In genomic region chr17:41917957-41918391, GRCh38 we compare ENCODE assay signal across 8 cellular contexts. TPM values are rescaled to one million over a fixed set of nuclear protein-coding genes. Genes with fewer than 3 reads are reported as not detected.
DNase-seq lines count a peak whose midpoint lies in the region; ATAC-seq, FAIRE-seq and TF ChIP-seq lines count a peak whose summit lies in the region.

No MANE protein-coding gene starts in this region.

- H3K4me3 Mint-ChIP-seq in activated CD4-positive, alpha-beta T cell treated with anti-CD3 and anti-CD28 coated beads, Interleukin-2, amount 10 ng/mL, durations not matched to agents 7 days and 5 days, result peak overlapping the region; percentile 95
- H3K4me3 Mint-ChIP-seq in stimulated activated memory B cell treated with anti-CD40 and anti-IgM and Interleukin-4, amounts not matched to agents 10 μg/mL and 1 μg/mL and 100 μg/mL, for 72 hours, result peak overlapping the region; percentile 97

- DNase-seq in A549 (ENCODE audit: low read depth in 1 of 2, low spot score in 1 of 2) (peak in 1 of 2 experiments; percentile 44), GM19240 (ENCODE audit: insufficient read length, low spot score) (peak; percentile 21), NCI-H1092 (lab: John Stamatoyannopoulos, UW) (peak; percentile 75), mucosa of descending colon (peak; percentile 70 to 83 (median 83)), SW 1271 (lab: John Stamatoyannopoulos, UW) (no peak)
- peak; percentile 32 for DNase-seq in activated CD4-positive, alpha-beta T cell treated with anti-CD3 and anti-CD28 coated beads, Interleukin-2, amount 10 ng/mL, durations not matched to agents 7 days and 5 days
- peak in 1 of 3 donors; percentile 30 for DNase-seq in effector memory CD4-positive, alpha-beta T cell

- no peaks in the 10 kb centered on the region for H3K9me3 ChIP-seq in A549
- no peaks in the 10 kb centered on the region for H3K9me3 ChIP-seq in effector memory CD4-positive, alpha-beta T cell (ENCODE audit: control insufficient read depth, low read length)
- H3K9me3 ChIP-seq in mucosa of descending colon, result no peaks in the 10 kb centered on the region

- no peak for TF ChIP-seq CTCF in A549 (IDR thresholded peaks at IDR 0.05)
- no peak for TF ChIP-seq CTCF in mucosa of descending colon (IDR thresholded peaks at IDR 0.05)

- H3K27ac ChIP-seq in A549, result peak overlapping the region; percentile 93 to 95
- peak overlapping the region; percentile 82 for H3K27ac ChIP-seq in effector memory CD4-positive, alpha-beta T cell (ENCODE audit: insufficient read depth, low read length, poor library complexity, severe bottlenecking)

- intact Hi-C loops in mucosa of descending colon (cut with DNase I, micrococcal nuclease), result no loop called here

- POLR2A ChIA-PET in A549 (lab: Yijun Ruan, JAX), result interaction anchor here (0.7 to 4.2 kb wide), 8 partner anchors 7 to 184 kb away, joined by 3 to 47 read pairs (median 4); partner anchors contain the start of genes CNP, KLHL11 and ODAD4
- POLR2A ChIA-PET in activated CD4-positive, alpha-beta T cell treated with anti-CD3 and anti-CD28 coated beads, Interleukin-2, amount 10 ng/mL, durations not matched to agents 7 days and 5 days (lab: Charles Lee), result interaction anchor here (0.5 to 0.6 kb wide), 2 partner anchors 24 to 48 kb away, joined by 3 to 4 read pairs; no protein-coding TSS in a partner anchor

- peaks cover 11% of the 10 kb centered on the region for H3K36me3 ChIP-seq in effector memory CD4-positive, alpha-beta T cell (ENCODE audit: control insufficient read depth, insufficient read depth, low read length)
- no peaks in the 10 kb centered on the region for H3K36me3 ChIP-seq in mucosa of descending colon (ENCODE audit: low read depth)

- peak overlapping the region; percentile 91 for H3K4me2 ChIP-seq in A549

- ATAC-seq in A549 (peak; percentile 9 to 22), mucosa of descending colon (peak; percentile 22)
- no peak for ATAC-seq in stimulated activated memory B cell treated with anti-CD40 and anti-IgM and Interleukin-4, amounts not matched to agents 10 μg/mL and 1 μg/mL and 100 μg/mL, for 72 hours

- no peaks in the 10 kb centered on the region for H3K27me3 ChIP-seq in effector memory CD4-positive, alpha-beta T cell (replicated peaks; ENCODE audit: control insufficient read depth, insufficient read depth, low read length, poor library complexity, severe bottlenecking)

- H3K9me3 Mint-ChIP-seq in activated CD4-positive, alpha-beta T cell treated with anti-CD3 and anti-CD28 coated beads, Interleukin-2, amount 10 ng/mL, durations not matched to agents 7 days and 5 days, result no peaks in the 10 kb centered on the region
- no peaks in the 10 kb centered on the region for H3K9me3 Mint-ChIP-seq in stimulated activated memory B cell treated with anti-CD40 and anti-IgM and Interleukin-4, amounts not matched to agents 10 μg/mL and 1 μg/mL and 100 μg/mL, for 72 hours

- no peak for TF ChIP-seq EP300 in A549 (IDR thresholded peaks at IDR 0.05)

- CTCF ChIA-PET in A549 (lab: Yijun Ruan, JAX), result interaction anchor here (0.8 to 11.5 kb wide), 12 partner anchors 10 to 185 kb away, joined by 3 to 111 read pairs (median 5); partner anchors contain the start of genes ODAD4 and P3H4
- CTCF ChIA-PET in activated CD4-positive, alpha-beta T cell treated with anti-CD3 and anti-CD28 coated beads, Interleukin-2, amount 10 ng/mL, durations not matched to agents 7 days and 5 days (lab: Charles Lee), result interaction anchor here (0.7 to 2.7 kb wide), 11 partner anchors 9 to 185 kb away, joined by 3 to 15 read pairs (median 3); partner anchors contain the start of genes KLHL11 and ODAD4

- H3K27ac Mint-ChIP-seq in activated CD4-positive, alpha-beta T cell treated with anti-CD3 and anti-CD28 coated beads, Interleukin-2, amount 10 ng/mL, durations not matched to agents 7 days and 5 days, result peak overlapping the region; percentile 96
- H3K27ac Mint-ChIP-seq in stimulated activated memory B cell treated with anti-CD40 and anti-IgM and Interleukin-4, amounts not matched to agents 10 μg/mL and 1 μg/mL and 100 μg/mL, for 72 hours, result peak overlapping the region; percentile 88

- WGBS in A549 (ENCODE audit: missing lambda C conversion rate), result 2% methylated on average over 26 of the region's 30 CpGs

- peaks cover 11% of the 10 kb centered on the region for H3K36me3 Mint-ChIP-seq in activated CD4-positive, alpha-beta T cell treated with anti-CD3 and anti-CD28 coated beads, Interleukin-2, amount 10 ng/mL, durations not matched to agents 7 days and 5 days (ENCODE audit: low read depth)
- peaks cover 13% of the 10 kb centered on the region for H3K36me3 Mint-ChIP-seq in stimulated activated memory B cell treated with anti-CD40 and anti-IgM and Interleukin-4, amounts not matched to agents 10 μg/mL and 1 μg/mL and 100 μg/mL, for 72 hours

- FAIRE-seq in A549 (lab: Jason Lieb, UNC), result no peak

- TF ChIP-seq POLR2A in A549 (IDR thresholded peaks at IDR 0.05; ENCODE audit: low read length), result no peak

- H3K4me1 Mint-ChIP-seq in activated CD4-positive, alpha-beta T cell treated with anti-CD3 and anti-CD28 coated beads, Interleukin-2, amount 10 ng/mL, durations not matched to agents 7 days and 5 days, result peaks cover 39% of the 10 kb centered on the region
- H3K4me1 Mint-ChIP-seq in stimulated activated memory B cell treated with anti-CD40 and anti-IgM and Interleukin-4, amounts not matched to agents 10 μg/mL and 1 μg/mL and 100 μg/mL, for 72 hours, result peaks cover 39% of the 10 kb centered on the region

- TF ChIP-seq RAD21 in A549 (conservative IDR thresholded peaks at IDR 0.05 in 1 of 2, IDR thresholded peaks at IDR 0.05 in 1 of 2), result no peak

- H3K4me3 ChIP-seq in A549 (peak overlapping the region; percentile 94), mucosa of descending colon (peak overlapping the region; percentile 77)
- peak overlapping the region; percentile 100 for H3K4me3 ChIP-seq in effector memory CD4-positive, alpha-beta T cell (ENCODE audit: insufficient read depth, low read depth, low read length, poor library complexity, severe bottlenecking)

- H3K4me1 ChIP-seq in A549, result peaks cover 58% of the 10 kb centered on the region
- H3K4me1 ChIP-seq in effector memory CD4-positive, alpha-beta T cell (ENCODE audit: control insufficient read depth, insufficient read depth, low read length, poor library complexity, severe bottlenecking), result peaks cover 9% of the 10 kb centered on the region
- peaks cover 24% of the 10 kb centered on the region for H3K4me1 ChIP-seq in mucosa of descending colon (ENCODE audit: low read depth)

- H3K27me3 Mint-ChIP-seq in activated CD4-positive, alpha-beta T cell treated with anti-CD3 and anti-CD28 coated beads, Interleukin-2, amount 10 ng/mL, durations not matched to agents 7 days and 5 days, result no peaks in the 10 kb centered on the region
- no peaks in the 10 kb centered on the region for H3K27me3 Mint-ChIP-seq in stimulated activated memory B cell treated with anti-CD40 and anti-IgM and Interleukin-4, amounts not matched to agents 10 μg/mL and 1 μg/mL and 100 μg/mL, for 72 hours

TF ChIP-seq in A549, 52 proteins besides CTCF, POLR2A, EP300 and RAD21:
- TF ChIP-seq FOSL2 (IDR thresholded peaks at IDR 0.05) (no peak), FOSL2 (CRISPR knock-in tag; IDR thresholded peaks at IDR 0.05) (no peak), USF2 (IDR thresholded peaks at IDR 0.05) (0 out of 2 replicates have a peak, but pooled peaks have one; percentile 10)

RNA-seq across cellular contexts. Expression of gene ACLY, which starts 0.8 kb away (rescaled TPM):
- polyA plus RNA-seq in A549 (2011; rRNA removed), result 367 and 376 TPM in 2 replicates
- 262 and 313 TPM in 2 replicates for polyA plus RNA-seq in A549 (2012; cell fraction: cytosol; rRNA removed)
- polyA plus RNA-seq in A549 (2012; cell fraction: nucleus; rRNA removed), result 414 and 459 TPM in 2 replicates
- polyA plus RNA-seq in A549 (2017; fragmentation: RNase III; extraction: RNeasy Plus Mini Kit Qiagen cat#74134 plus additional on column Dnase treatment), result 337 to 355 TPM (median 344 TPM) in 3 replicates
- polyA minus RNA-seq in A549 (2011; rRNA and poly(A)+ RNA removed), result 672 and 786 TPM in 2 replicates
- 100 to 1,000 TPM; 143 to 150 TPM for total RNA-seq in activated CD4-positive, alpha-beta T cell treated with anti-CD3 and anti-CD28 coated beads, Interleukin-2, amount 10 ng/mL, durations not matched to agents 7 days and 5 days
- 10 to 100 TPM; 80.3 to 95.2 (median 81.5) TPM for total RNA-seq in mucosa of descending colon

RNA-seq across cellular contexts. Expression of gene ODAD4, which starts 12.4 kb away (rescaled TPM):
- 2.0 and 2.3 TPM in 2 replicates for polyA plus RNA-seq in A549 (2011; rRNA removed)
- 0.47 and 0.56 TPM in 2 replicates for polyA plus RNA-seq in A549 (2012; cell fraction: cytosol; rRNA removed)
- 0.64 and 0.80 TPM in 2 replicates for polyA plus RNA-seq in A549 (2012; cell fraction: nucleus; rRNA removed)
- 2.2 to 2.5 TPM (median 2.3 TPM) in 3 replicates for polyA plus RNA-seq in A549 (2017; fragmentation: RNase III; extraction: RNeasy Plus Mini Kit Qiagen cat#74134 plus additional on column Dnase treatment)
- 2.8 TPM in 2 replicates for polyA minus RNA-seq in A549 (2011; rRNA and poly(A)+ RNA removed)
- under 1 TPM; 0.40 to 0.42 TPM for total RNA-seq in activated CD4-positive, alpha-beta T cell treated with anti-CD3 and anti-CD28 coated beads, Interleukin-2, amount 10 ng/mL, durations not matched to agents 7 days and 5 days
- 1 to 10 TPM in 1 of 3 donors, under 1 TPM in 1, not detected in 1; 0.34 to 2.1 TPM for total RNA-seq in mucosa of descending colon

RNA-seq across cellular contexts. Expression of gene CNP, which starts 48.6 kb away (rescaled TPM):
- polyA plus RNA-seq in A549 (2011; rRNA removed), result 38.6 and 49.8 TPM in 2 replicates
- 42.8 and 51.2 TPM in 2 replicates for polyA plus RNA-seq in A549 (2012; cell fraction: cytosol; rRNA removed)
- 57.8 and 66.7 TPM in 2 replicates for polyA plus RNA-seq in A549 (2012; cell fraction: nucleus; rRNA removed)
- polyA plus RNA-seq in A549 (2017; fragmentation: RNase III; extraction: RNeasy Plus Mini Kit Qiagen cat#74134 plus additional on column Dnase treatment), result 113 to 118 TPM (median 116 TPM) in 3 replicates
- 133 and 161 TPM in 2 replicates for polyA minus RNA-seq in A549 (2011; rRNA and poly(A)+ RNA removed)
- 10 to 100 TPM; 81.2 to 97.5 TPM for total RNA-seq in activated CD4-positive, alpha-beta T cell treated with anti-CD3 and anti-CD28 coated beads, Interleukin-2, amount 10 ng/mL, durations not matched to agents 7 days and 5 days
- total RNA-seq in mucosa of descending colon, result 10 to 100 TPM; 44.1 to 88.0 (median 51.6) TPM

RNA-seq across cellular contexts. Expression of gene KLHL11, which starts 52.8 kb away (rescaled TPM):
- polyA plus RNA-seq in A549 (2011; rRNA removed), result 12.7 and 13.7 TPM in 2 replicates
- 3.3 and 4.2 TPM in 2 replicates for polyA plus RNA-seq in A549 (2012; cell fraction: cytosol; rRNA removed)
- 2.4 and 2.8 TPM in 2 replicates for polyA plus RNA-seq in A549 (2012; cell fraction: nucleus; rRNA removed)
- polyA plus RNA-seq in A549 (2017; fragmentation: RNase III; extraction: RNeasy Plus Mini Kit Qiagen cat#74134 plus additional on column Dnase treatment), result 3.1 to 3.8 TPM (median 3.8 TPM) in 3 replicates
- 36.7 and 42.0 TPM in 2 replicates for polyA minus RNA-seq in A549 (2011; rRNA and poly(A)+ RNA removed)
- total RNA-seq in activated CD4-positive, alpha-beta T cell treated with anti-CD3 and anti-CD28 coated beads, Interleukin-2, amount 10 ng/mL, durations not matched to agents 7 days and 5 days, result 10 to 100 TPM; 13.2 to 13.9 TPM
- total RNA-seq in mucosa of descending colon, result 10 to 100 TPM in 1 of 3 donors, 1 to 10 TPM in 2; 7.6 to 14.7 (median 8.5) TPM

Comparison
In these comparisons a context has a peak if more than half of its experiments do, and no peak if none do; other contexts are left out.
1. DNase-seq: peak in GM19240 (single experiment), NCI-H1092 (single experiment), activated CD4-positive, alpha-beta T cell treated with anti-CD3 and anti-CD28 coated beads, Interleukin-2, amount 10 ng/mL, durations not matched to agents 7 days and 5 days (single experiment) and mucosa of descending colon (3 of 3); none in SW 1271 (0 of 2).
2. Peak in every context shown above with its lines, with median percentiles within 50 percentile points of each other: H3K4me3 ChIP-seq.